8 cellular contexts compared by ENCODE assay signal in the genomic region with DNA sequence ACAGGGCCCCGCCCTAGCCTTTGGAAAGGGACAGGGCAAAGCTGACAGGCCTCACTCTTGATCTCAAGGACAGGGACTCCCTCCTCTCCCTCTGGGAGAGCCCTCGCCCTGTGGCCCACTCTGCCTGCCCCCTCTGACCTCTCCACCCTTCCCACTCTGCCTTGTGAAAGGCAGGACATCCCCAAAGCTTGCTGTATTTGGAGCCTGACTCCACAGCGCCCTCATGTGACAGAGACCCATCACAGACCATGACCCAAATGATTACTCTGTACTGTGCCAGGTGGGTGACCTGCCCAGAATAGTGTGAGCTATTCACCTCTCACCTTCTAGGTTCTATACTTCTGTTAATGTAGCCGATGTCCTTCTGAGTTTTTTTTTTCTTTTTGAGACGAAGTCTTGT. TPM values are rescaled to one million over a fixed set of nuclear protein-coding genes. Genes with fewer than 3 reads are reported as not detected.
A peak's percentile ranks its signal among the peaks of the same experiment; 100 is the strongest.
DNase-seq lines count a peak whose midpoint lies in the region; ATAC-seq, FAIRE-seq and TF ChIP-seq lines count a peak whose summit lies in the region.

No MANE protein-coding gene starts in this region.

- no peak overlapping the region for H3K4me3 Mint-ChIP-seq in activated CD4-positive, alpha-beta T cell treated with anti-CD3 and anti-CD28 coated beads, Interleukin-2, amount 10 ng/mL, durations not matched to agents 24 days and 14 days

- 7% methylated on average over 5 of the region's 5 CpGs for WGBS in K562 (ENCODE audit: insufficient coverage, low coverage, missing lambda C conversion rate)
- WGBS in aorta, 2 donors: 70 to 74% methylated on average over 5 of the region's 5 CpGs

- H3K4me1 ChIP-seq in K562 (replicated peaks in 1 of 2; ENCODE audit: control insufficient read depth in 2 of 2, insufficient read depth in 2 of 2, low read length in 2 of 2) (peaks cover 0 to 12% of the 10 kb centered on the region in 2 experiments; a peak in 2 of 5 replicates), kidney (ENCODE audit: control insufficient read depth in 1 of 2, insufficient read depth in 1 of 2, low read depth in 1 of 2, low read length in 2 of 2) (no peaks in the 10 kb centered on the region), aorta (ENCODE audit: control insufficient read depth in 1 of 2, insufficient read depth in 2 of 2, low read length in 2 of 2) (no peaks in the 10 kb centered on the region)

- in situ Hi-C loops in K562 (cut with MboI): loop anchor here (5.0 kb wide), 2 partner anchors 50 to 510 kb away; no protein-coding TSS in a partner anchor

- FAIRE-seq in K562 (lab: Jason Lieb, UNC) (peak; percentile 78), kidney (lab: Jason Lieb, UNC) (no peak)

- BruUV-seq in K562 (replicated peaks; lab: Mats Ljungman, UMichigan): no TSS peak

- no peak for TF ChIP-seq POLR2A in K562 (conservative IDR thresholded peaks at IDR 0.05)

- no peaks in the 10 kb centered on the region for H3K9me3 ChIP-seq in K562 (replicated peaks; ENCODE audit: control insufficient read depth, insufficient read depth, low read depth, low read length)
- no peaks in the 10 kb centered on the region for H3K9me3 ChIP-seq in kidney (ENCODE audit: control insufficient read depth in 1 of 2, low read length in 2 of 2)
- no peaks in the 10 kb centered on the region for H3K9me3 ChIP-seq in aorta (ENCODE audit: control insufficient read depth, low read length)

- H3K9me1 ChIP-seq in K562 (ENCODE audit: control insufficient read depth, insufficient read depth, low read length): no peaks in the 10 kb centered on the region

- ATAC-seq in K562 (peak; percentile 88), aorta (ENCODE audit: low FRiP score) (peak; percentile 47), HG03442 (IDR thresholded peaks at IDR 0.05; ENCODE audit: unreplicated experiment) (no peak), GM19463 (IDR thresholded peaks at IDR 0.05; ENCODE audit: unreplicated experiment) (no peak)

- H3K4me3 ChIP-seq in K562 (no peak overlapping the region), kidney (ENCODE audit: low read length in 2 of 2) (no peak overlapping the region), aorta (ENCODE audit: low read length in 2 of 2) (no peak overlapping the region)

- no peaks in the 10 kb centered on the region for H3K36me3 Mint-ChIP-seq in activated CD4-positive, alpha-beta T cell treated with anti-CD3 and anti-CD28 coated beads, Interleukin-2, amount 10 ng/mL, durations not matched to agents 24 days and 14 days (ENCODE audit: low read depth)

- DNase-seq in activated CD4-positive, alpha-beta T cell treated with anti-CD3 and anti-CD28 coated beads, Interleukin-2, amount 10 ng/mL, durations not matched to agents 24 days and 14 days: peak; percentile 76
- DNase-seq in activated CD4-positive, alpha-beta T cell treated with anti-CD3 and anti-CD28 coated beads, Interleukin-2, amount 50 U/mL, for 4 hours: no peak
- DNase-seq in NAMALWA (ENCODE audit: low spot score) (peak; percentile 80), K562 (ENCODE audit: extremely low read depth in 1 of 4, low spot score in 3 of 4) (peak; percentile 54 to 71 (median 62)), kidney (peak; percentile 64), aorta (peak; percentile 61 to 76)

- intact Hi-C loops in activated CD4-positive, alpha-beta T cell treated with anti-CD3 and anti-CD28 coated beads, Interleukin-2, amount 10 ng/mL, durations not matched to agents 24 days and 14 days (cut with micrococcal nuclease): no loop called here
- intact Hi-C loops in K562 (cut with micrococcal nuclease) (no loop called here), kidney (cut with DNase I) (no loop called here), aorta (cut with DNase I) (no loop called here)

- H3K27me3 ChIP-seq in K562 (ENCODE audit: control insufficient read depth in 2 of 2, insufficient read depth in 2 of 2, low read length in 2 of 2) (peaks cover 6 to 58% of the 10 kb centered on the region in 2 experiments; a peak in 3 of 5 replicates), aorta (ENCODE audit: control insufficient read depth in 1 of 2, insufficient read depth in 2 of 2, low read length in 1 of 2) (no peaks in the 10 kb centered on the region)

- H3K9me3 Mint-ChIP-seq in activated CD4-positive, alpha-beta T cell treated with anti-CD3 and anti-CD28 coated beads, Interleukin-2, amount 10 ng/mL, durations not matched to agents 24 days and 14 days: no peaks in the 10 kb centered on the region

- H4K20me1 ChIP-seq in K562 (replicated peaks; ENCODE audit: control insufficient read depth, insufficient read depth, low read length): no peaks in the 10 kb centered on the region

- no peak overlapping the region for H2AFZ ChIP-seq in K562 (ENCODE audit: low read depth, low read length)

- no peaks in the 10 kb centered on the region for H3K79me2 ChIP-seq in K562 (ENCODE audit: control insufficient read depth, insufficient read depth, low read length)

- TF ChIP-seq CTCF in K562 (IDR thresholded peaks at IDR 0.05 in 2 of 3, conservative IDR thresholded peaks at IDR 0.05 in 1 of 3; ENCODE audit: insufficient read depth in 2 of 3, low read depth in 1 of 3, low read length in 3 of 3) (peak; percentile 73 to 89 (median 77)), kidney (IDR thresholded peaks at IDR 0.05; ENCODE audit: borderline replicate concordance, extremely low read depth, insufficient read depth) (peak; percentile 38)

- peaks cover 4% of the 10 kb centered on the region for H3K27me3 Mint-ChIP-seq in activated CD4-positive, alpha-beta T cell treated with anti-CD3 and anti-CD28 coated beads, Interleukin-2, amount 10 ng/mL, durations not matched to agents 24 days and 14 days

- H3K27ac Mint-ChIP-seq in activated CD4-positive, alpha-beta T cell treated with anti-CD3 and anti-CD28 coated beads, Interleukin-2, amount 10 ng/mL, durations not matched to agents 24 days and 14 days: no peak overlapping the region

- no peak overlapping the region for H3K4me2 ChIP-seq in K562 (ENCODE audit: insufficient read depth, low read length)

- peak in 1 of 2 experiments; percentile 74; a peak in 2 of 4 replicates for TF ChIP-seq RAD21 in K562 (CRISPR knock-in tag; conservative IDR thresholded peaks at IDR 0.05 in 1 of 2, IDR thresholded peaks at IDR 0.05 in 1 of 2)

- no peaks in the 10 kb centered on the region for H3K4me1 Mint-ChIP-seq in activated CD4-positive, alpha-beta T cell treated with anti-CD3 and anti-CD28 coated beads, Interleukin-2, amount 10 ng/mL, durations not matched to agents 24 days and 14 days

- no peak for TF ChIP-seq EP300 in K562 (IDR thresholded peaks at IDR 0.05; ENCODE audit: low read length)

- CTCF ChIA-PET in K562 (lab: Yijun Ruan, JAX; ENCODE audit: low intra/inter-chr PET ratio): interaction anchor here (1.0 to 1.3 kb wide), 3 partner anchors 52 to 405 kb away, joined by 3 to 8 read pairs (median 4); no protein-coding TSS in a partner anchor

- H3K36me3 ChIP-seq in K562 (ENCODE audit: control insufficient read depth, insufficient read depth, low read length): no peaks in the 10 kb centered on the region
- H3K36me3 ChIP-seq in kidney (ENCODE audit: control insufficient read depth in 1 of 2, insufficient read depth in 2 of 2, low read length in 2 of 2): no peaks in the 10 kb centered on the region
- no peaks in the 10 kb centered on the region for H3K36me3 ChIP-seq in aorta (ENCODE audit: control insufficient read depth in 1 of 2, insufficient read depth in 2 of 2, low read length in 1 of 2)

- H3K9ac ChIP-seq in K562 (ENCODE audit: insufficient read depth in 1 of 2, low read depth in 2 of 2, low read length in 2 of 2): no peak overlapping the region
- H3K9ac ChIP-seq in kidney (ENCODE audit: low read length in 2 of 2): no peak overlapping the region

- POLR2A ChIA-PET in K562 (lab: Yijun Ruan, JAX): interaction anchor here (0.6 to 1.2 kb wide), 5 partner anchors 9 to 466 kb away, joined by 3 to 4 read pairs (median 3); a partner anchor contains a TSS

- H3K27ac ChIP-seq in K562 (ENCODE audit: extremely low read depth, low read depth, low read length) (no peak overlapping the region), kidney (ENCODE audit: low read depth in 2 of 2, low read length in 2 of 2) (no peak overlapping the region), aorta (ENCODE audit: low read depth in 1 of 2, low read length in 2 of 2) (no peak overlapping the region)

RNA-seq across cellular contexts. Expression of a gene that starts 18.8 kb away (rescaled TPM):
- not detected in 2 replicates for total RNA-seq in activated CD4-positive, alpha-beta T cell treated with anti-CD3 and anti-CD28 coated beads, Interleukin-2, amount 10 ng/mL, durations not matched to agents 24 days and 14 days
- not detected in 2 replicates for total RNA-seq in K562 (2011; cell fraction: chromatin; rRNA removed; ENCODE audit: low replicate concordance)
- not detected in 2 replicates for total RNA-seq in K562 (2011; cell fraction: nucleolus; rRNA removed)
- total RNA-seq in K562 (2011; cell fraction: nucleoplasm; rRNA removed): not detected in 2 replicates
- total RNA-seq in K562 (2014; rRNA removed): not detected in 2 replicates
- total RNA-seq in K562 (2014; rRNA removed; fragmentation: Illumina TruSeq; extraction: Trizol): not detected in 2 replicates
- not detected in 2 replicates for total RNA-seq in K562 (2015; rRNA removed; fragmentation: Illumina TruSeq; extraction: Trizol)
- total RNA-seq in K562 (2021): not detected in 2 replicates
- not detected in 2 replicates for polyA plus RNA-seq in K562 (2011; rRNA removed)
- polyA plus RNA-seq in K562 (2011; cell fraction: cytosol; rRNA removed): not detected in 2 replicates
- not detected in 2 replicates for polyA plus RNA-seq in K562 (2011; cell fraction: nucleus; rRNA removed)
- not detected in 2 replicates for polyA plus RNA-seq in K562 (2012)
- not detected in 2 replicates for polyA plus RNA-seq in K562 (2014; fragmentation: Illumina TruSeq; extraction: Trizol)
- polyA plus RNA-seq in K562 (2014; fragmentation: Nextera tagmentation; extraction: Ambion mirVana): not detected
- polyA plus RNA-seq in K562 (2014; rRNA removed): not detected in 2 replicates
- not detected in 2 replicates for polyA minus RNA-seq in K562 (2011; rRNA and poly(A)+ RNA removed)
- not detected in 2 replicates for polyA minus RNA-seq in K562 (2011; cell fraction: cytosol; rRNA and poly(A)+ RNA removed)
- polyA minus RNA-seq in K562 (2011; cell fraction: nucleus; rRNA and poly(A)+ RNA removed): not detected in 2 replicates
- 9.7 TPM for total RNA-seq in kidney
- 1.3 TPM for polyA plus RNA-seq in kidney (ENCODE audit: insufficient read depth, low read depth, low replicate concordance)
- 1 to 10 TPM; 2.9 to 3.9 TPM for total RNA-seq in aorta
- polyA plus RNA-seq in aorta: under 1 TPM; 0.50 to 0.54 TPM

RNA-seq across cellular contexts. Expression of a gene that starts 35.3 kb away (rescaled TPM):
- not detected in 2 replicates for total RNA-seq in activated CD4-positive, alpha-beta T cell treated with anti-CD3 and anti-CD28 coated beads, Interleukin-2, amount 10 ng/mL, durations not matched to agents 24 days and 14 days
- total RNA-seq in K562 (2011; cell fraction: chromatin; rRNA removed; ENCODE audit: low replicate concordance): not detected in 2 replicates
- not detected in 2 replicates for total RNA-seq in K562 (2011; cell fraction: nucleolus; rRNA removed)
- not detected in 2 replicates for total RNA-seq in K562 (2011; cell fraction: nucleoplasm; rRNA removed)
- total RNA-seq in K562 (2014; rRNA removed) (not detected in 2 replicates), K562 (2014; rRNA removed; fragmentation: Illumina TruSeq; extraction: Trizol) (not detected in 2 replicates), K562 (2015; rRNA removed; fragmentation: Illumina TruSeq; extraction: Trizol) (not detected in 2 replicates), K562 (2021) (not detected in 2 replicates), kidney (17.9 TPM), aorta (10 to 100 TPM in 1 of 2 donors, 1 to 10 TPM in 1; 6.1 to 12.0 TPM)
- polyA plus RNA-seq in K562 (2011; rRNA removed) (not detected in 2 replicates), K562 (2014; fragmentation: Illumina TruSeq; extraction: Trizol) (not detected in 2 replicates), K562 (2014; fragmentation: Nextera tagmentation; extraction: Ambion mirVana) (not detected), K562 (2014; rRNA removed) (not detected in 2 replicates), kidney (ENCODE audit: insufficient read depth, low read depth, low replicate concordance) (6.7 TPM), aorta (1 to 10 TPM; 2.5 to 4.4 TPM)
- not detected in 2 replicates for polyA plus RNA-seq in K562 (2011; cell fraction: cytosol; rRNA removed)
- not detected in 2 replicates for polyA plus RNA-seq in K562 (2011; cell fraction: nucleus; rRNA removed)
- polyA plus RNA-seq in K562 (2012): not detected in 2 replicates
- not detected in 2 replicates for polyA minus RNA-seq in K562 (2011; rRNA and poly(A)+ RNA removed)
- not detected in 2 replicates for polyA minus RNA-seq in K562 (2011; cell fraction: cytosol; rRNA and poly(A)+ RNA removed)
- not detected in 2 replicates for polyA minus RNA-seq in K562 (2011; cell fraction: nucleus; rRNA and poly(A)+ RNA removed)

Comparison
In these comparisons a context has a peak if more than half of its experiments do, and no peak if none do; other contexts are left out.
1. DNase-seq: peak in activated CD4-positive, alpha-beta T cell treated with anti-CD3 and anti-CD28 coated beads, Interleukin-2, amount 10 ng/mL, durations not matched to agents 24 days and 14 days (single experiment), NAMALWA (single experiment), K562 (4 of 4), kidney (single experiment) and aorta (2 of 2); none in activated CD4-positive, alpha-beta T cell treated with anti-CD3 and anti-CD28 coated beads, Interleukin-2, amount 50 U/mL, for 4 hours (0 of 2).
2. ATAC-seq: peak in K562 (single experiment) and aorta (single experiment); none in HG03442 (single experiment) and GM19463 (single experiment).